15 cellular contexts compared by ENCODE assay signal in the genomic region with DNA sequence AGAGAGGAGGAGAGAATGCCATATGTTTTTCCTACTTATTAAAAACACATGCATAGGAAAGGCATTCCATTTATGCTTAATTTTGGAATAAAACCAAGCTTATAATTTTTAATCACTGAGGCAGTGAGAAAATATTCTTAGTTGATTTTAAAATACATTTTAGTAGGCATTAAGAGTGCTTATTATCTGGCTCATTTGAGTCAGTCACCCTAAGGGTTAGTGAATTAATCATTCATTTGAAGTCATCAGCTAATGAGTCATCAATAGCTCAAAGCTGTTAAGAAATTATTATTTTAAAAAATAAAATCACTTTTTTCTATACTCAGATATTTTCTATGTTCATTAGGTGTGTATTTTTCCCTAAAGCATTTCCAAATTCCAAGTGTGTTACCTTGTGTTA.
"Had no signal": no experiment of that assay in that cellular context is flagged by ENCODE, and none has a peak within 500 bp of the region (broad histone marks: within the 10 kb centered on the region; RNA-seq: fewer than 3 reads in every experiment).

No MANE protein-coding gene starts in this region.

- H3K27ac ChIP-seq: dorsolateral prefrontal cortex, heart right ventricle, left ventricle myocardium inferior, neutrophil, tibial nerve, uterus had no signal

- H3K4me1 ChIP-seq: heart right ventricle, left ventricle myocardium inferior, tibial nerve, uterus had no signal

- DNase-seq: activated CD4-positive, alpha-beta T cell treated with anti-CD3 and anti-CD28 coated beads, Interleukin-2, amount 50 U/mL, for 48 hours; activated T-cell treated with anti-CD3 and anti-CD28 coated beads for 4 hours; amniotic stem cell; caudate nucleus; dorsolateral prefrontal cortex; erythroblast; heart right ventricle; kidney glomerular epithelial cell; left ventricle myocardium inferior; naive thymus-derived CD8-positive, alpha-beta T cell; stimulated activated CD4-positive, alpha-beta T cell treated with anti-CD3 and anti-CD28 coated beads, Interleukin-1b, Interleukin-23, amount 100 ng/mL, for 48 hours; stimulated activated naive CD4-positive, alpha-beta T cell treated with Interleukin-2 at 50 U/mL for 16 hours; uterus had no signal

- H3K36me3 ChIP-seq: heart right ventricle, left ventricle myocardium inferior, neutrophil, tibial nerve, uterus had no signal

- ATAC-seq: heart right ventricle; naive thymus-derived CD8-positive, alpha-beta T cell had no signal

- H3K9me3 ChIP-seq: heart right ventricle, neutrophil, tibial nerve, uterus had no signal

- H3K4me3 ChIP-seq: dorsolateral prefrontal cortex, heart right ventricle, left ventricle myocardium inferior, tibial nerve, uterus had no signal

- H3K27me3 ChIP-seq: dorsolateral prefrontal cortex, heart right ventricle, neutrophil, tibial nerve, uterus had no signal
